ENCODE assay signal across 17 cellular contexts in genomic region chr20:48204499-48204898, GRCh38.
A peak's percentile ranks its signal among the peaks of the same experiment; 100 is the strongest.
DNase-seq lines count a peak whose midpoint lies in the region; TF ChIP-seq lines count a peak whose summit lies in the region.
"Had no signal": no experiment of that assay in that cellular context is flagged by ENCODE, and none has a peak within 500 bp of the region (broad histone marks: within the 10 kb centered on the region; RNA-seq: fewer than 3 reads in every experiment).

No MANE protein-coding gene starts in this region.

- no peak overlapping the region for H3K14ac ChIP-seq in neuronal stem cell (ENCODE audit: low read length)

- no CpG with 5 or more reads among the region's 9 CpGs for WGBS in neuronal stem cell (ENCODE audit: extremely low coverage in 2 of 2, insufficient read length in 2 of 2, insufficient replicate concordance in 1 of 2), 2 donors

- no peak overlapping the region for H2AFZ ChIP-seq in neuronal stem cell (ENCODE audit: low read length)
- H2AFZ ChIP-seq: GM23338 had no signal

- no peaks in the 10 kb centered on the region for H3K27me3 Mint-ChIP-seq in Caco-2 (ENCODE audit: insufficient read depth, unreplicated experiment)
- H3K27me3 Mint-ChIP-seq: CD4-positive, CD25-positive, alpha-beta regulatory T cell had no signal

- BruUV-seq in Caco-2 (replicated peaks; lab: Mats Ljungman, UMichigan) = no TSS peak

- DNase-seq in Caco-2 = peak in 1 of 2 experiments; percentile 36
- no peak for DNase-seq in WERI-Rb-1
- no peak for DNase-seq in neuronal stem cell (ENCODE audit: low spot score)
- no peak for DNase-seq in ascending aorta (ENCODE audit: low spot score in 2 of 2)
- DNase-seq in GM13976 (ENCODE audit: low spot score) = no peak
- DNase-seq: CD4-positive, CD25-positive, alpha-beta regulatory T cell; CD8-positive, alpha-beta T cell; DMS 273 treated with DMSO at 0.1 percent for 48 hours; DMS79; EL; GDM1; HFFc6 had no signal

- H4K20me1 ChIP-seq in BLaER1 = no peaks in the 10 kb centered on the region

- TF ChIP-seq CTCF in Caco-2 (IDR thresholded peaks at IDR 0.05; ENCODE audit: insufficient read depth in 1 of 2, low read depth in 1 of 2, low read length in 1 of 2, severe bottlenecking in 1 of 2, unreplicated experiment in 1 of 2) = no peak
- TF ChIP-seq CTCF in WERI-Rb-1 (IDR thresholded peaks at IDR 0.05; ENCODE audit: low read depth, low read length) = no peak
- no peak for TF ChIP-seq CTCF in ascending aorta (IDR thresholded peaks at IDR 0.05)
- TF ChIP-seq CTCF in GM13976 (IDR thresholded peaks at IDR 0.05; ENCODE audit: borderline replicate concordance, control extremely low read depth, extremely low read depth, insufficient read depth, missing control alignments) = no peak

- no peak overlapping the region for H3K4me3 ChIP-seq in BLaER1
- H3K4me3 ChIP-seq in Caco-2 (ENCODE audit: low read depth, low read length) = no peak overlapping the region
- no peak overlapping the region for H3K4me3 ChIP-seq in WERI-Rb-1 (ENCODE audit: low read depth, low read length)
- H3K4me3 ChIP-seq in neuronal stem cell (ENCODE audit: low read length in 2 of 2) = no peak overlapping the region
- H3K4me3 ChIP-seq in ascending aorta = no peak overlapping the region
- H3K4me3 ChIP-seq: GM12878, GM23338, HAP-1 had no signal

- H3K4me1 Mint-ChIP-seq in Caco-2 (ENCODE audit: low read depth, unreplicated experiment) = no peaks in the 10 kb centered on the region
- H3K4me1 Mint-ChIP-seq: CD4-positive, CD25-positive, alpha-beta regulatory T cell; GM23338 had no signal

- H3K27me3 ChIP-seq in BLaER1 (no peaks in the 10 kb centered on the region; the same call in 1 of the 2 replicates), Caco-2 (replicated peaks; ENCODE audit: control insufficient read depth, insufficient read depth, low read length) (no peaks in the 10 kb centered on the region), WERI-Rb-1 (ENCODE audit: insufficient read depth, low read depth, severe bottlenecking) (no peaks in the 10 kb centered on the region), neuronal stem cell (ENCODE audit: control insufficient read depth in 3 of 3, insufficient read depth in 3 of 3, low read depth in 1 of 3, low read length in 3 of 3) (peaks cover 0 to 22% (median 0%) of the 10 kb centered on the region in 3 experiments), ascending aorta (no peaks in the 10 kb centered on the region)

- peak overlapping the region; percentile 56 for H3K18ac ChIP-seq in neuronal stem cell (ENCODE audit: low read length)

- H3K9me3 ChIP-seq in BLaER1 = no peaks in the 10 kb centered on the region
- H3K9me3 ChIP-seq in Caco-2 = no peaks in the 10 kb centered on the region
- no peaks in the 10 kb centered on the region for H3K9me3 ChIP-seq in WERI-Rb-1 (ENCODE audit: severe bottlenecking)
- no peaks in the 10 kb centered on the region for H3K9me3 ChIP-seq in neuronal stem cell (replicated peaks in 1 of 2; ENCODE audit: control insufficient read depth in 2 of 2, insufficient read depth in 1 of 2, low read depth in 1 of 2, low read length in 2 of 2)
- no peaks in the 10 kb centered on the region for H3K9me3 ChIP-seq in ascending aorta
- H3K9me3 ChIP-seq: HAP-1 had no signal

- no peak overlapping the region for H3K4ac ChIP-seq in neuronal stem cell (ENCODE audit: low read length)

- H3K36me3 ChIP-seq in BLaER1 = no peaks in the 10 kb centered on the region
- no peaks in the 10 kb centered on the region for H3K36me3 ChIP-seq in Caco-2 (ENCODE audit: control insufficient read depth, insufficient read depth, low read length)
- no peaks in the 10 kb centered on the region for H3K36me3 ChIP-seq in WERI-Rb-1
- no peaks in the 10 kb centered on the region for H3K36me3 ChIP-seq in neuronal stem cell (replicated peaks in 1 of 2; ENCODE audit: control insufficient read depth in 2 of 2, insufficient read depth in 2 of 2, low read length in 2 of 2)
- H3K36me3 ChIP-seq in ascending aorta = no peaks in the 10 kb centered on the region
- H3K36me3 ChIP-seq: HAP-1 had no signal

- H3K4me3 Mint-ChIP-seq in Caco-2 (ENCODE audit: unreplicated experiment) = no peak overlapping the region
- H3K4me3 Mint-ChIP-seq: CD4-positive, CD25-positive, alpha-beta regulatory T cell; CD8-positive, alpha-beta T cell; GM23338; HFFc6 had no signal

- no peak overlapping the region for H4K91ac ChIP-seq in neuronal stem cell (ENCODE audit: low read depth, low read length, poor library complexity)

- H3K23ac ChIP-seq in neuronal stem cell (ENCODE audit: low read depth, low read length, poor library complexity) = no peak overlapping the region

- H3K4me1 ChIP-seq in BLaER1 (peaks cover 42% of the 10 kb centered on the region), Caco-2 (no peaks in the 10 kb centered on the region), neuronal stem cell (ENCODE audit: control insufficient read depth in 2 of 2, insufficient read depth in 1 of 2, low read depth in 1 of 2, low read length in 2 of 2) (peaks cover 4 to 10% of the 10 kb centered on the region in 2 donors), ascending aorta (no peaks in the 10 kb centered on the region)
- H3K4me1 ChIP-seq: HAP-1 had no signal

- H3K27ac ChIP-seq in BLaER1 (no peak overlapping the region), WERI-Rb-1 (peak overlapping the region; percentile 72), neuronal stem cell (replicated peaks; ENCODE audit: low read length) (no peak overlapping the region), ascending aorta (no peak overlapping the region)
- H3K27ac ChIP-seq: C4-2B had no signal

- H3K9ac ChIP-seq in BLaER1 (no peak overlapping the region), neuronal stem cell (ENCODE audit: low read depth, low read length, poor library complexity) (no peak overlapping the region)

- H3K79me1 ChIP-seq in neuronal stem cell (ENCODE audit: low read depth, low read length) = no peaks in the 10 kb centered on the region

- H3K36me3 Mint-ChIP-seq in Caco-2 (ENCODE audit: insufficient read depth, unreplicated experiment) = no peaks in the 10 kb centered on the region
- H3K36me3 Mint-ChIP-seq: CD4-positive, CD25-positive, alpha-beta regulatory T cell; CD8-positive, alpha-beta T cell had no signal

- H3K4me2 ChIP-seq in BLaER1 = peak overlapping the region; percentile 70
- H3K4me2 ChIP-seq in neuronal stem cell (ENCODE audit: insufficient read depth, low read length, poor library complexity, severe bottlenecking) = no peak overlapping the region
- H3K4me2 ChIP-seq: GM23338 had no signal

- peak overlapping the region; percentile 2 for H3K27ac Mint-ChIP-seq in Caco-2 (ENCODE audit: unreplicated experiment)
- H3K27ac Mint-ChIP-seq: CD8-positive, alpha-beta T cell; GM23338; HFFc6 had no signal

- peak overlapping the region; percentile 34 for H2BK15ac ChIP-seq in neuronal stem cell (ENCODE audit: low read length)

- in situ Hi-C loops in GM13976 (cut with MboI; ENCODE audit: low sequenced_read_pairs, unreplicated experiment) = no loop called here

- intact Hi-C loops in Caco-2 (cut with micrococcal nuclease; ENCODE audit: unreplicated experiment) (no loop called here), ascending aorta (cut with DNase I) (no loop called here)

- CTCF ChIA-PET in Caco-2 (lab: Charles Lee) = no interaction called here

- no peaks in the 10 kb centered on the region for H3K9me3 Mint-ChIP-seq in Caco-2 (ENCODE audit: unreplicated experiment)
- H3K9me3 Mint-ChIP-seq: CD4-positive, CD25-positive, alpha-beta regulatory T cell; CD8-positive, alpha-beta T cell; GM23338 had no signal

- POLR2A ChIA-PET in Caco-2 (lab: Charles Lee) = no interaction called here

- peak overlapping the region; percentile 95 for H2AK5ac ChIP-seq in neuronal stem cell (ENCODE audit: low read depth, low read length)

- no peak overlapping the region for H2BK120ac ChIP-seq in neuronal stem cell (ENCODE audit: low read depth, low read length)

- H2BK12ac ChIP-seq in neuronal stem cell (ENCODE audit: low read length) = peak overlapping the region; percentile 86

- no peak overlapping the region for H4K8ac ChIP-seq in neuronal stem cell (ENCODE audit: low read depth, low read length)

- H2BK5ac ChIP-seq in neuronal stem cell (ENCODE audit: low read length) = peak overlapping the region; percentile 2
